Comparison of ENCODE assay signal across 8 cellular contexts in genomic region chr2:179020156-179020750, GRCh38. TPM values are rescaled to one million over a fixed set of nuclear protein-coding genes. Genes with fewer than 3 reads are reported as not detected.
DNase-seq lines count a peak whose midpoint lies in the region; ATAC-seq and TF ChIP-seq lines count a peak whose summit lies in the region.

No MANE protein-coding gene starts in this region.

- 42% methylated on average over 3 of the region's 3 CpGs for WGBS in mammary epithelial cell (ENCODE audit: low coverage, missing lambda C conversion rate)

- intact Hi-C loops in mammary epithelial cell (cut with micrococcal nuclease): no loop called here
- intact Hi-C loops in natural killer cell (cut with micrococcal nuclease): no loop called here

- no peaks in the 10 kb centered on the region for H3K9me3 ChIP-seq in mammary epithelial cell (replicated peaks; ENCODE audit: insufficient read depth, low read length)

- no peaks in the 10 kb centered on the region for H3K4me1 Mint-ChIP-seq in natural killer cell

- dilution Hi-C loops in mammary epithelial cell (cut with HindIII; ENCODE audit: low sequenced_read_pairs): no loop called here

- DNase-seq in GM06990 (ENCODE audit: extremely low read depth, insufficient read length) (no peak), HuH-7 (ENCODE audit: low spot score) (peak; percentile 26), RWPE1 (ENCODE audit: low spot score) (peak; percentile 3), mammary epithelial cell (peak; percentile 19), natural killer cell (no peak), GM19240 (ENCODE audit: insufficient read length, low spot score) (no peak), NCI-H187 (lab: John Stamatoyannopoulos, UW) (no peak)

- H3K9ac ChIP-seq in mammary epithelial cell (ENCODE audit: insufficient read depth, low read length): no peak overlapping the region

- no peaks in the 10 kb centered on the region for H4K20me1 ChIP-seq in mammary epithelial cell (ENCODE audit: insufficient read depth, low read length)

- H3K27me3 ChIP-seq in GM06990 (replicated peaks; ENCODE audit: control insufficient read depth, insufficient read depth, low read length) (no peaks in the 10 kb centered on the region), mammary epithelial cell (ENCODE audit: insufficient read depth, low read length) (no peaks in the 10 kb centered on the region)

- no peaks in the 10 kb centered on the region for H3K27me3 Mint-ChIP-seq in natural killer cell (ENCODE audit: low read depth in 2 of 2)

- H3K27ac ChIP-seq in RWPE1: no peak overlapping the region
- H3K27ac ChIP-seq in mammary epithelial cell (ENCODE audit: insufficient read depth, low read depth, low read length): no peak overlapping the region

- H3K36me3 ChIP-seq in GM06990 (ENCODE audit: control insufficient read depth, insufficient read depth, low read length) (no peaks in the 10 kb centered on the region), mammary epithelial cell (ENCODE audit: insufficient read depth, low read length) (no peaks in the 10 kb centered on the region)

- TF ChIP-seq CTCF in GM06990 (IDR thresholded peaks at IDR 0.05; ENCODE audit: insufficient read depth, low read length, poor library complexity, severe bottlenecking): peak; percentile 75
- TF ChIP-seq CTCF in RWPE1 (conservative IDR thresholded peaks at IDR 0.05; ENCODE audit: low read depth): peak; percentile 27; the same call in 1 of the 2 replicates
- TF ChIP-seq CTCF in mammary epithelial cell (conservative IDR thresholded peaks at IDR 0.05 in 1 of 2, IDR thresholded peaks at IDR 0.05 in 1 of 2; ENCODE audit: extremely low read depth in 1 of 2, insufficient read depth in 1 of 2, low read depth in 1 of 2, low read length in 2 of 2): peak; percentile 72 to 74
- TF ChIP-seq CTCF in natural killer cell (IDR thresholded peaks at IDR 0.05): no peak

- H3K4me3 ChIP-seq in GM06990 (replicated peaks; ENCODE audit: low read depth, low read length) (no peak overlapping the region), mammary epithelial cell (replicated peaks in 1 of 3; ENCODE audit: insufficient read depth in 1 of 3, low read depth in 2 of 3, low read length in 3 of 3) (no peak overlapping the region)

- H3K9me3 Mint-ChIP-seq in natural killer cell: peaks cover 0 to under 1% of the 10 kb centered on the region in 2 donors

- CTCF ChIA-PET in RWPE1 (lab: Yijun Ruan, JAX) (interaction anchor here (0.5 kb wide), 1 partner anchor 278 kb away, joined by 3 read pairs; no protein-coding TSS in a partner anchor), mammary epithelial cell (lab: Charles Lee; ENCODE audit: low non-redundant PET) (interaction anchor here (0.6 kb wide), 1 partner anchor 29 kb away, joined by 3 read pairs; no protein-coding TSS in a partner anchor)

- H3K79me2 ChIP-seq in mammary epithelial cell (ENCODE audit: insufficient read depth, low read length): no peaks in the 10 kb centered on the region

- no peaks in the 10 kb centered on the region for H3K4me1 ChIP-seq in mammary epithelial cell (ENCODE audit: insufficient read depth, low read length)

- no peak overlapping the region for H3K4me3 Mint-ChIP-seq in natural killer cell

- H3K27ac Mint-ChIP-seq in natural killer cell: no peak overlapping the region

- BruUV-seq in mammary epithelial cell (replicated peaks; lab: Mats Ljungman, UMichigan): no TSS peak

- peak; percentile 74 for ATAC-seq in GM21526 (IDR thresholded peaks at IDR 0.05; ENCODE audit: low FRiP score, unreplicated experiment)
- peak in 2 of 3 donors; percentile 51 to 55 for ATAC-seq in natural killer cell

- POLR2A ChIA-PET in RWPE1 (lab: Yijun Ruan, JAX; ENCODE audit: low non-redundant PET): no interaction called here

- no peak overlapping the region for H3K4me2 ChIP-seq in mammary epithelial cell (ENCODE audit: insufficient read depth, low read depth, low read length)

- H3K36me3 Mint-ChIP-seq in natural killer cell: no peaks in the 10 kb centered on the region

- no peak overlapping the region for H2AFZ ChIP-seq in mammary epithelial cell (ENCODE audit: low read depth, low read length)

- in situ Hi-C loops in mammary epithelial cell (cut with MboI; ENCODE audit: low sequenced_read_pairs in 2 of 2): no loop called here

RNA-seq across cellular contexts. Expression of gene CCDC141, which starts 29.7 kb away (rescaled TPM):
- total RNA-seq in mammary epithelial cell: not detected
- 0.01 TPM for polyA plus RNA-seq in mammary epithelial cell
- polyA minus RNA-seq in mammary epithelial cell: not detected
- 1 to 10 TPM; 2.0 to 3.1 (median 2.0) TPM for total RNA-seq in natural killer cell

Comparison
In these comparisons a context has a peak if more than half of its experiments do, and no peak if none do; other contexts are left out.
1. DNase-seq: peak in HuH-7 (single experiment), RWPE1 (single experiment) and mammary epithelial cell (single experiment); none in GM06990 (single experiment), natural killer cell (single experiment), GM19240 (single experiment) and NCI-H187 (0 of 2).